9 cellular contexts compared by ENCODE assay signal in genomic region chr3:4426261-4426781, GRCh38. TPM values are rescaled to one million over a fixed set of nuclear protein-coding genes. Genes with fewer than 3 reads are reported as not detected.
DNase-seq lines count a peak whose midpoint lies in the region; ATAC-seq and TF ChIP-seq lines count a peak whose summit lies in the region.
"Had no signal": no experiment of that assay in that cellular context is flagged by ENCODE, and none has a peak within 500 bp of the region (broad histone marks: within the 10 kb centered on the region; RNA-seq: fewer than 3 reads in every experiment).

No MANE protein-coding gene starts in this region.

- H3K27me3 Mint-ChIP-seq in CD14-positive monocyte (ENCODE audit: low read depth in 3 of 3) (no peaks in the 10 kb centered on the region), brain (no peaks in the 10 kb centered on the region), mesothelial cell of epicardium (ENCODE audit: low read depth) (no peaks in the 10 kb centered on the region)
- H3K27me3 Mint-ChIP-seq: naive B cell had no signal

- H3K4me3 Mint-ChIP-seq in CD14-positive monocyte (no peak overlapping the region), brain (peak overlapping the region in 2 of 5 experiments; percentile 48 to 60), mesothelial cell of epicardium (no peak overlapping the region)
- H3K4me3 Mint-ChIP-seq: naive B cell had no signal

- TF ChIP-seq CTCF in CD14-positive monocyte (IDR thresholded peaks at IDR 0.05) (no peak), brain (conservative IDR thresholded peaks at IDR 0.05) (no peak), mesothelial cell of epicardium (IDR thresholded peaks at IDR 0.05; ENCODE audit: unreplicated experiment) (no peak)

- H3K9me3 Mint-ChIP-seq in CD14-positive monocyte, result peaks cover 0 to 2% (median under 1%) of the 10 kb centered on the region in 7 donors
- H3K9me3 Mint-ChIP-seq in brain, result peaks cover 0 to 5% (median 1%) of the 10 kb centered on the region in 5 experiments
- peaks cover 2% of the 10 kb centered on the region for H3K9me3 Mint-ChIP-seq in mesothelial cell of epicardium

- no peak for ATAC-seq in HG03159 (IDR thresholded peaks at IDR 0.05; ENCODE audit: unreplicated experiment)

- H3K4me1 Mint-ChIP-seq in CD14-positive monocyte (peaks cover 16% of the 10 kb centered on the region), brain (peaks cover 22% of the 10 kb centered on the region), mesothelial cell of epicardium (peaks cover 23% of the 10 kb centered on the region)

- H3K36me3 Mint-ChIP-seq in CD14-positive monocyte (peaks cover 43 to 44% of the 10 kb centered on the region in 2 donors), brain (peaks cover 3% of the 10 kb centered on the region), mesothelial cell of epicardium (peaks cover 8% of the 10 kb centered on the region)

- H3K27ac Mint-ChIP-seq in CD14-positive monocyte (peak overlapping the region in 4 of 7 donors; percentile 41 to 75 (median 58)), brain (peak overlapping the region in 3 of 5 experiments; percentile 62 to 92 (median 85)), mesothelial cell of epicardium (peak overlapping the region; percentile 91)

- no peak for DNase-seq in CD14-positive monocyte (ENCODE audit: low spot score)
- peak; percentile 58 for DNase-seq in HCEC 1CT
- no peak for DNase-seq in mesothelial cell of epicardium (ENCODE audit: low spot score in 2 of 2, unreplicated experiment in 2 of 2)
- no peak for DNase-seq in NCI-H2227 (lab: John Stamatoyannopoulos, UW; ENCODE audit: unreplicated experiment)
- DNase-seq in effector CD8-positive, alpha-beta T cell (lab: John Stamatoyannopoulos, UW), result no peak
- DNase-seq in T-helper 1 cell, result no peak
- DNase-seq: naive B cell had no signal

- intact Hi-C loops in CD14-positive monocyte (cut with micrococcal nuclease), result loop anchor here in 1 of 2 donors (10.0 kb wide), 2 partner anchors 48 to 72 kb away; no protein-coding TSS in a partner anchor

RNA-seq across cellular contexts. Expression of gene SUMF1, which starts 40.7 kb away (rescaled TPM):
- polyA plus RNA-seq in CD14-positive monocyte, result 10 to 100 TPM; 74.2 to 80.4 TPM
- polyA plus RNA-seq in brain (ENCODE audit: insufficient read depth, low read depth, low replicate concordance), result 8.6 TPM
- total RNA-seq in mesothelial cell of epicardium, result 26.5 to 31.3 TPM (median 28.7 TPM) in 3 replicates
